Comparison of ENCODE assay signal across 11 cellular contexts in genomic region chr15:36177590-36178281, GRCh38.
A peak's percentile ranks its signal among the peaks of the same experiment; 100 is the strongest.
DNase-seq lines count a peak whose midpoint lies in the region; ATAC-seq and TF ChIP-seq lines count a peak whose summit lies in the region.
"Had no signal": no experiment of that assay in that cellular context is flagged by ENCODE, and none has a peak within 500 bp of the region (broad histone marks: within the 10 kb centered on the region; RNA-seq: fewer than 3 reads in every experiment).

No MANE protein-coding gene starts in this region.

- DNase-seq in AG10803 (ENCODE audit: low read depth) (peak; percentile 75), NCI-H1092 treated with DMSO at 0.1 percent for 48 hours (lab: John Stamatoyannopoulos, UW) (peak; percentile 10), left kidney (ENCODE audit: low read depth, low spot score) (peak; percentile 75), head of caudate nucleus (no peak)
- DNase-seq in central memory CD4-positive, alpha-beta T cell = no peak
- DNase-seq: CD4-positive, CD25-positive, alpha-beta regulatory T cell; endodermal cell; midbrain had no signal

- intact Hi-C loops in head of caudate nucleus (cut with DNase I) = no loop called here

- H3K4me3 ChIP-seq in AG10803 (ENCODE audit: low read length) = no peak overlapping the region

- ATAC-seq in HG03108 (IDR thresholded peaks at IDR 0.05; ENCODE audit: unreplicated experiment) (no peak), HG03520 (IDR thresholded peaks at IDR 0.05; ENCODE audit: unreplicated experiment) (no peak)

- TF ChIP-seq CTCF in AG10803 (conservative IDR thresholded peaks at IDR 0.05; ENCODE audit: low read length) (no peak), VCaP (conservative IDR thresholded peaks at IDR 0.05) (no peak)

- H3K27ac ChIP-seq in VCaP = peak overlapping the region; percentile 54

Comparison
In these comparisons a context has a peak if more than half of its experiments do, and no peak if none do; other contexts are left out.
1. DNase-seq: peak in AG10803 (single experiment), NCI-H1092 treated with DMSO at 0.1 percent for 48 hours (single experiment) and left kidney (single experiment); none in head of caudate nucleus (0 of 42) and central memory CD4-positive, alpha-beta T cell (single experiment).